Comparison of ENCODE assay signal across 8 cellular contexts in the genomic region with DNA sequence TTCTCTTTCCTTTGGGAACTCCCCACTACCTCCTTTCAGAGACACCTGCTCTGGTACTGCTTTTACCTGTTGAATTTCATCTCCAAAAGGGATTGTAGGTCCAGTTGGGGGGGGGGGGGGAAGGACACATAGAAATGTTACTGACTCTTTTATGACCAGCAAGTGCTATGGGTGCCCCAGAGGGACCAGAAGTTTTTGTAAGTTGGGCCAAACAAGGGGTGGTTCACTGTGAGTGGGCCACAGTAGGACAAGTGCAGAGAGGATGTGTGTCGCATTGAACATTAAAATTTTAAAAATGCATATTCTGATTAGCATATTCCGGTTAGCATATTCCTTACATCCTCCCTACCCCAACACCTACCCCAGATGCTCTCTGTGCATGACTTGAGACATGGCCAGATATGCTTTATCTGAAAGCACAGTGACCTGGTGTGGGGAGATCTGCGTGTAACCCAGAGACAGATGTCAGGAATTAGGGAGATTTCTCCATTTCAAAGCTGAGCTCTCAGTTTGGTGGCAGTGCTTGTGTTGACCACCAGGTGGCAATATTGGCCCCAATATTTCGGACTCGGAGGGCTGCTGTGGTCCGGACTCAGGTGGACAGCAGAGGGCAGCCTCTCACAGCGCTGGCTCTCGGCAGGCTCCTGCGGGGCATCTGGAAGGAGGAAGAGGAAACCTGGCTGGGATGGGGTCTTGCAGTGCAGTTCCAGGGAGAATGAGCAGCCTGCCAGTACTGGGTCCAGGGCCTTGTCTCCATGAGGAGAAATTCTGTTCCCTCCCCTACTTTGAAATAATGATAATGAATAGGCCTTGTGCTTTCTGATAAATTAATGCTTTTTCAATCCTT. TPM values are rescaled to one million over a fixed set of nuclear protein-coding genes. Genes with fewer than 3 reads are reported as not detected.
DNase-seq lines count a peak whose midpoint lies in the region; ATAC-seq and TF ChIP-seq lines count a peak whose summit lies in the region.

No MANE protein-coding gene starts in this region.

- H3K4me3 ChIP-seq in colonic mucosa (no peak overlapping the region), left lung (no peak overlapping the region)

- ATAC-seq in GM19328 (IDR thresholded peaks at IDR 0.05; ENCODE audit: unreplicated experiment) (peak; percentile 69), left lung (peak; percentile 96)

- intact Hi-C loops in colonic mucosa (cut with DNase I) (loop anchor here (1.0 to 10.0 kb wide), 2 partner anchors 67 to 174 kb away; no protein-coding TSS in a partner anchor), left lung (cut with DNase I) (loop anchor here (5.0 to 10.0 kb wide), 2 partner anchors 64 to 67 kb away; a partner anchor contains a TSS)

- no peaks in the 10 kb centered on the region for H3K4me1 ChIP-seq in colonic mucosa
- H3K4me1 ChIP-seq in left lung = peaks cover 11 to 48% of the 10 kb centered on the region in 2 donors

- H3K9me3 ChIP-seq in colonic mucosa (no peaks in the 10 kb centered on the region), left lung (no peaks in the 10 kb centered on the region)

- TF ChIP-seq CTCF in colonic mucosa (IDR thresholded peaks at IDR 0.05) (peak; percentile 100), left lung (IDR thresholded peaks at IDR 0.05) (peak; percentile 99)

- peak; percentile 94 for DNase-seq in Ammon's horn (ENCODE audit: low spot score)
- peak; percentile 85 for DNase-seq in HK-2 (ENCODE audit: unreplicated experiment)
- peak; percentile 72 for DNase-seq in NCI-H748 treated with DMSO at 0.1 percent for 48 hours (lab: John Stamatoyannopoulos, UW)
- peak; percentile 73 for DNase-seq in activated CD4-positive, alpha-beta T cell treated with anti-CD3 and anti-CD28 coated beads, Interleukin-2, amount 50 U/mL, for 1 hour
- DNase-seq in colonic mucosa = peak; percentile 91
- DNase-seq in left lung = peak; percentile 91 to 96
- DNase-seq in stimulated activated CD4-positive, alpha-beta T cell treated with anti-CD3 and anti-CD28 coated beads, Interleukin-4, amount 100 ng/mL, for 24 hours = peak; percentile 85

- H3K9ac ChIP-seq in colonic mucosa (ENCODE audit: low read depth in 2 of 2, low read length in 2 of 2) = no peak overlapping the region

- H3K27ac ChIP-seq in colonic mucosa (no peak overlapping the region), left lung (peak overlapping the region in 1 of 2 donors; percentile 89)

- H3K27me3 ChIP-seq in colonic mucosa (no peaks in the 10 kb centered on the region), left lung (no peaks in the 10 kb centered on the region)

- no peaks in the 10 kb centered on the region for H3K36me3 ChIP-seq in colonic mucosa
- no peaks in the 10 kb centered on the region for H3K36me3 ChIP-seq in left lung

RNA-seq across cellular contexts. Expression of a gene that starts 1.6 kb away (rescaled TPM):
- total RNA-seq in colonic mucosa (not detected), left lung (1 to 10 TPM in 1 of 2 donors, under 1 TPM in 1; 0.26 to 1.0 TPM)

RNA-seq across cellular contexts. Expression of a gene that starts 15.8 kb away (rescaled TPM):
- total RNA-seq in colonic mucosa (not detected), left lung (not detected)

RNA-seq across cellular contexts. Expression of a gene that starts 25.3 kb away (rescaled TPM):
- total RNA-seq in colonic mucosa (10 to 100 TPM; 56.2 to 59.2 TPM), left lung (10 to 100 TPM; 52.6 to 67.6 TPM)

RNA-seq across cellular contexts. Expression of a gene that starts 25.7 kb away (rescaled TPM):
- total RNA-seq in colonic mucosa (100 to 1,000 TPM in 1 of 2 donors, 10 to 100 TPM in 1; 99.4 to 154 TPM), left lung (100 to 1,000 TPM; 137 to 159 TPM)
